In the genomic region with DNA sequence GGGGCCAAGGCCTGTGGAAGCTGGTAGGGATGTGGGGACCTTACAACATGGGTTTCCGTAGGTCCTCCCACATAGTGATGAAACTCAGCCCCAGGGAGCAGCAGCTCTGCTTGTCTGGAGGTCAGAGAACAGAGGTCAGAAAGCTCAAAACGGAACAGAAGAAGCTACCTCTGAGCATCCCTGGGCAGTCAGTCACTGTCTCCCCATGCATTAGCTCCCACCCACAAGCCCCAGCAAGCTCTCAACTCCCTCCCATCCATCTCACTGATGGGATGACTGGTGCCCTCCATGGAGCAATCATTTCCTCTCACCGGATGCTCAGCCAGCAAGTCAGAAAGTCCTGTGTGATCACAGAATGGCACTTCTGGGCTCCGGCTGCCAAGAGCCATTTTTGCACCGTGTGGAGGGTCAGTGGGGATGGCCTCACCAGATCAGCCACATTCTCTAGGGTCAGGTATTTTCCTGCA, we compare ENCODE assay signal across 2 cellular contexts.
TF ChIP-seq lines count a peak whose summit lies in the region.

No MANE protein-coding gene starts in this region.

TF ChIP-seq in IMR-90, 13 proteins besides CTCF, POLR2A, EP300 and RAD21:
- TF ChIP-seq, protein P1, sequence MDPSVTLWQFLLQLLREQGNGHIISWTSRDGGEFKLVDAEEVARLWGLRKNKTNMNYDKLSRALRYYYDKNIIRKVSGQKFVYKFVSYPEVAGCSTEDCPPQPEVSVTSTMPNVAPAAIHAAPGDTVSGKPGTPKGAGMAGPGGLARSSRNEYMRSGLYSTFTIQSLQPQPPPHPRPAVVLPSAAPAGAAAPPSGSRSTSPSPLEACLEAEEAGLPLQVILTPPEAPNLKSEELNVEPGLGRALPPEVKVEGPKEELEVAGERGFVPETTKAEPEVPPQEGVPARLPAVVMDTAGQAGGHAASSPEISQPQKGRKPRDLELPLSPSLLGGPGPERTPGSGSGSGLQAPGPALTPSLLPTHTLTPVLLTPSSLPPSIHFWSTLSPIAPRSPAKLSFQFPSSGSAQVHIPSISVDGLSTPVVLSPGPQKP (IDR thresholded peaks at IDR 0.05; ENCODE audit: borderline replicate concordance, low read depth, low read length), result no peak
- 0 out of 2 replicates have a peak, but pooled peaks have one; percentile 37 for TF ChIP-seq CEBPB (IDR thresholded peaks at IDR 0.05; ENCODE audit: low read depth, low read length)

TF ChIP-seq in K562, 482 proteins besides CTCF, POLR2A, EP300 and RAD21:
- TF ChIP-seq GABPA (tag; conservative IDR thresholded peaks at IDR 0.05; ENCODE audit: low read depth) (no peak), ZC3H8 (IDR thresholded peaks at IDR 0.05) (no peak), CHD2 (IDR thresholded peaks at IDR 0.05; ENCODE audit: low read depth, low read length) (no peak), ZNF699 (CRISPR knock-in tag; IDR thresholded peaks at IDR 0.05; ENCODE audit: insufficient replicate concordance) (no peak), FOXK2 (conservative IDR thresholded peaks at IDR 0.05 in 1 of 2, IDR thresholded peaks at IDR 0.05 in 1 of 2; ENCODE audit: low read depth in 2 of 2) (no peak), ZNF57 (CRISPR knock-in tag; IDR thresholded peaks at IDR 0.05) (no peak), ZNF121 (CRISPR knock-in tag; conservative IDR thresholded peaks at IDR 0.05) (no peak), ZNF717 (CRISPR knock-in tag; IDR thresholded peaks at IDR 0.05) (no peak), POU5F1 (IDR thresholded peaks at IDR 0.05; ENCODE audit: borderline replicate concordance, low read depth, low read length, partially characterized antibody) (no peak), TARDBP (IDR thresholded peaks at IDR 0.05) (no peak)
- TF ChIP-seq, protein P2, sequence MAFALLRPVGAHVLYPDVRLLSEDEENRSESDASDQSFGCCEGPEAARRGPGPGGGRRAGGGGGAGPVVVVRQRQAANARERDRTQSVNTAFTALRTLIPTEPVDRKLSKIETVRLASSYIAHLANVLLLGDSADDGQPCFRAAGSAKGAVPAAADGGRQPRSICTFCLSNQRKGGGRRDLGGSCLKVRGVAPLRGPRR (CRISPR knock-in tag; IDR thresholded peaks at IDR 0.05), result no peak
- TF ChIP-seq, protein P3, sequence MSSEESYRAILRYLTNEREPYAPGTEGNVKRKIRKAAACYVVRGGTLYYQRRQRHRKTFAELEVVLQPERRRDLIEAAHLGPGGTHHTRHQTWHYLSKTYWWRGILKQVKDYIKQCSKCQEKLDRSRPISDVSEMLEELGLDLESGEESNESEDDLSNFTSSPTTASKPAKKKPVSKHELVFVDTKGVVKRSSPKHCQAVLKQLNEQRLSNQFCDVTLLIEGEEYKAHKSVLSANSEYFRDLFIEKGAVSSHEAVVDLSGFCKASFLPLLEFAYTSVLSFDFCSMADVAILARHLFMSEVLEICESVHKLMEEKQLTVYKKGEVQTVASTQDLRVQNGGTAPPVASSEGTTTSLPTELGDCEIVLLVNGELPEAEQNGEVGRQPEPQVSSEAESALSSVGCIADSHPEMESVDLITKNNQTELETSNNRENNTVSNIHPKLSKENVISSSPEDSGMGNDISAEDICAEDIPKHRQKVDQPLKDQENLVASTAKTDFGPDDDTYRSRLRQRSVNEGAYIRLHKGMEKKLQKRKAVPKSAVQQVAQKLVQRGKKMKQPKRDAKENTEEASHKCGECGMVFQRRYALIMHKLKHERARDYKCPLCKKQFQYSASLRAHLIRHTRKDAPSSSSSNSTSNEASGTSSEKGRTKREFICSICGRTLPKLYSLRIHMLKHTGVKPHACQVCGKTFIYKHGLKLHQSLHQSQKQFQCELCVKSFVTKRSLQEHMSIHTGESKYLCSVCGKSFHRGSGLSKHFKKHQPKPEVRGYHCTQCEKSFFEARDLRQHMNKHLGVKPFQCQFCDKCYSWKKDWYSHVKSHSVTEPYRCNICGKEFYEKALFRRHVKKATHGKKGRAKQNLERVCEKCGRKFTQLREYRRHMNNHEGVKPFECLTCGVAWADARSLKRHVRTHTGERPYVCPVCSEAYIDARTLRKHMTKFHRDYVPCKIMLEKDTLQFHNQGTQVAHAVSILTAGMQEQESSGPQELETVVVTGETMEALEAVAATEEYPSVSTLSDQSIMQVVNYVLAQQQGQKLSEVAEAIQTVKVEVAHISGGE (CRISPR knock-in tag; IDR thresholded peaks at IDR 0.05), result no peak
- TF ChIP-seq, protein P4, sequence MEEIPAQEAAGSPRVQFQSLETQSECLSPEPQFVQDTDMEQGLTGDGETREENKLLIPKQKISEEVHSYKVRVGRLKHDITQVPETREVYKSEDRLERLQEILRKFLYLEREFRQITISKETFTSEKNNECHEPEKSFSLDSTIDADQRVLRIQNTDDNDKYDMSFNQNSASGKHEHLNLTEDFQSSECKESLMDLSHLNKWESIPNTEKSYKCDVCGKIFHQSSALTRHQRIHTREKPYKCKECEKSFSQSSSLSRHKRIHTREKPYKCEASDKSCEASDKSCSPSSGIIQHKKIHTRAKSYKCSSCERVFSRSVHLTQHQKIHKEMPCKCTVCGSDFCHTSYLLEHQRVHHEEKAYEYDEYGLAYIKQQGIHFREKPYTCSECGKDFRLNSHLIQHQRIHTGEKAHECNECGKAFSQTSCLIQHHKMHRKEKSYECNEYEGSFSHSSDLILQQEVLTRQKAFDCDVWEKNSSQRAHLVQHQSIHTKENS (CRISPR knock-in tag; IDR thresholded peaks at IDR 0.05), result no peak
- TF ChIP-seq, protein P5, sequence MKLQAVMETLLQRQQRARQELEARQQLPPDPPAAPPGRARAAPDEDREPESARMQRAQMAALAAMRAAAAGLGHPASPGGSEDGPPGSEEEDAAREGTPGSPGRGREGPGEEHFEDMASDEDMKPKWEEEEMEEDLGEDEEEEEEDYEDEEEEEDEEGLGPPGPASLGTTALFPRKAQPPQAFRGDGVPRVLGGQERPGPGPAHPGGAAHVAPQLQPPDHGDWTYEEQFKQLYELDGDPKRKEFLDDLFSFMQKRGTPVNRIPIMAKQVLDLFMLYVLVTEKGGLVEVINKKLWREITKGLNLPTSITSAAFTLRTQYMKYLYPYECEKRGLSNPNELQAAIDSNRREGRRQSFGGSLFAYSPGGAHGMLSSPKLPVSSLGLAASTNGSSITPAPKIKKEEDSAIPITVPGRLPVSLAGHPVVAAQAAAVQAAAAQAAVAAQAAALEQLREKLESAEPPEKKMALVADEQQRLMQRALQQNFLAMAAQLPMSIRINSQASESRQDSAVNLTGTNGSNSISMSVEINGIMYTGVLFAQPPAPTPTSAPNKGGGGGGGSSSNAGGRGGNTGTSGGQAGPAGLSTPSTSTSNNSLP (IDR thresholded peaks at IDR 0.05; ENCODE audit: borderline replicate concordance, low read depth, low read length), result no peak
- TF ChIP-seq, protein P6, sequence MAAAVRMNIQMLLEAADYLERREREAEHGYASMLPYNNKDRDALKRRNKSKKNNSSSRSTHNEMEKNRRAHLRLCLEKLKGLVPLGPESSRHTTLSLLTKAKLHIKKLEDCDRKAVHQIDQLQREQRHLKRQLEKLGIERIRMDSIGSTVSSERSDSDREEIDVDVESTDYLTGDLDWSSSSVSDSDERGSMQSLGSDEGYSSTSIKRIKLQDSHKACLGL (CRISPR knock-in tag; IDR thresholded peaks at IDR 0.05; ENCODE audit: borderline replicate concordance, poor library complexity, severe bottlenecking), result no peak
- TF ChIP-seq, protein P7, sequence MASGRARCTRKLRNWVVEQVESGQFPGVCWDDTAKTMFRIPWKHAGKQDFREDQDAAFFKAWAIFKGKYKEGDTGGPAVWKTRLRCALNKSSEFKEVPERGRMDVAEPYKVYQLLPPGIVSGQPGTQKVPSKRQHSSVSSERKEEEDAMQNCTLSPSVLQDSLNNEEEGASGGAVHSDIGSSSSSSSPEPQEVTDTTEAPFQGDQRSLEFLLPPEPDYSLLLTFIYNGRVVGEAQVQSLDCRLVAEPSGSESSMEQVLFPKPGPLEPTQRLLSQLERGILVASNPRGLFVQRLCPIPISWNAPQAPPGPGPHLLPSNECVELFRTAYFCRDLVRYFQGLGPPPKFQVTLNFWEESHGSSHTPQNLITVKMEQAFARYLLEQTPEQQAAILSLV (tag; IDR thresholded peaks at IDR 0.05), result no peak
- TF ChIP-seq, protein P8, sequence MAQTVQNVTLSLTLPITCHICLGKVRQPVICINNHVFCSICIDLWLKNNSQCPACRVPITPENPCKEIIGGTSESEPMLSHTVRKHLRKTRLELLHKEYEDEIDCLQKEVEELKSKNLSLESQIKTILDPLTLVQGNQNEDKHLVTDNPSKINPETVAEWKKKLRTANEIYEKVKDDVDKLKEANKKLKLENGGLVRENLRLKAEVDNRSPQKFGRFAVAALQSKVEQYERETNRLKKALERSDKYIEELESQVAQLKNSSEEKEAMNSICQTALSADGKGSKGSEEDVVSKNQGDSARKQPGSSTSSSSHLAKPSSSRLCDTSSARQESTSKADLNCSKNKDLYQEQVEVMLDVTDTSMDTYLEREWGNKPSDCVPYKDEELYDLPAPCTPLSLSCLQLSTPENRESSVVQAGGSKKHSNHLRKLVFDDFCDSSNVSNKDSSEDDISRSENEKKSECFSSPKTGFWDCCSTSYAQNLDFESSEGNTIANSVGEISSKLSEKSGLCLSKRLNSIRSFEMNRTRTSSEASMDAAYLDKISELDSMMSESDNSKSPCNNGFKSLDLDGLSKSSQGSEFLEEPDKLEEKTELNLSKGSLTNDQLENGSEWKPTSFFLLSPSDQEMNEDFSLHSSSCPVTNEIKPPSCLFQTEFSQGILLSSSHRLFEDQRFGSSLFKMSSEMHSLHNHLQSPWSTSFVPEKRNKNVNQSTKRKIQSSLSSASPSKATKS (CRISPR knock-in tag; IDR thresholded peaks at IDR 0.05), result no peak
- TF ChIP-seq, protein P9, sequence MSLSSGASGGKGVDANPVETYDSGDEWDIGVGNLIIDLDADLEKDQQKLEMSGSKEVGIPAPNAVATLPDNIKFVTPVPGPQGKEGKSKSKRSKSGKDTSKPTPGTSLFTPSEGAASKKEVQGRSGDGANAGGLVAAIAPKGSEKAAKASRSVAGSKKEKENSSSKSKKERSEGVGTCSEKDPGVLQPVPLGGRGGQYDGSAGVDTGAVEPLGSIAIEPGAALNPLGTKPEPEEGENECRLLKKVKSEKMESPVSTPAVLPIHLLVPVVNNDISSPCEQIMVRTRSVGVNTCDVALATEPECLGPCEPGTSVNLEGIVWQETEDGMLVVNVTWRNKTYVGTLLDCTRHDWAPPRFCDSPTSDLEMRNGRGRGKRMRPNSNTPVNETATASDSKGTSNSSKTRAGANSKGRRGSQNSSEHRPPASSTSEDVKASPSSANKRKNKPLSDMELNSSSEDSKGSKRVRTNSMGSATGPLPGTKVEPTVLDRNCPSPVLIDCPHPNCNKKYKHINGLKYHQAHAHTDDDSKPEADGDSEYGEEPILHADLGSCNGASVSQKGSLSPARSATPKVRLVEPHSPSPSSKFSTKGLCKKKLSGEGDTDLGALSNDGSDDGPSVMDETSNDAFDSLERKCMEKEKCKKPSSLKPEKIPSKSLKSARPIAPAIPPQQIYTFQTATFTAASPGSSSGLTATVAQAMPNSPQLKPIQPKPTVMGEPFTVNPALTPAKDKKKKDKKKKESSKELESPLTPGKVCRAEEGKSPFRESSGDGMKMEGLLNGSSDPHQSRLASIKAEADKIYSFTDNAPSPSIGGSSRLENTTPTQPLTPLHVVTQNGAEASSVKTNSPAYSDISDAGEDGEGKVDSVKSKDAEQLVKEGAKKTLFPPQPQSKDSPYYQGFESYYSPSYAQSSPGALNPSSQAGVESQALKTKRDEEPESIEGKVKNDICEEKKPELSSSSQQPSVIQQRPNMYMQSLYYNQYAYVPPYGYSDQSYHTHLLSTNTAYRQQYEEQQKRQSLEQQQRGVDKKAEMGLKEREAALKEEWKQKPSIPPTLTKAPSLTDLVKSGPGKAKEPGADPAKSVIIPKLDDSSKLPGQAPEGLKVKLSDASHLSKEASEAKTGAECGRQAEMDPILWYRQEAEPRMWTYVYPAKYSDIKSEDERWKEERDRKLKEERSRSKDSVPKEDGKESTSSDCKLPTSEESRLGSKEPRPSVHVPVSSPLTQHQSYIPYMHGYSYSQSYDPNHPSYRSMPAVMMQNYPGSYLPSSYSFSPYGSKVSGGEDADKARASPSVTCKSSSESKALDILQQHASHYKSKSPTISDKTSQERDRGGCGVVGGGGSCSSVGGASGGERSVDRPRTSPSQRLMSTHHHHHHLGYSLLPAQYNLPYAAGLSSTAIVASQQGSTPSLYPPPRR (CRISPR knock-in tag; IDR thresholded peaks at IDR 0.05; ENCODE audit: borderline replicate concordance), result no peak
